ENCODE assay signal across 20 cellular contexts in genomic region chr19:9306443-9306842, GRCh38. TPM values are rescaled to one million over a fixed set of nuclear protein-coding genes. Genes with fewer than 3 reads are reported as not detected.
DNase-seq lines count a peak whose midpoint lies in the region; ATAC-seq and TF ChIP-seq lines count a peak whose summit lies in the region.
"Had no signal": no experiment of that assay in that cellular context is flagged by ENCODE, and none has a peak within 500 bp of the region (broad histone marks: within the 10 kb centered on the region; RNA-seq: fewer than 3 reads in every experiment).

No MANE protein-coding gene starts in this region.

- TF ChIP-seq CTCF in PC-3 (conservative IDR thresholded peaks at IDR 0.05; ENCODE audit: low read depth, low read length) (no peak), epithelial cell of esophagus (IDR thresholded peaks at IDR 0.05; ENCODE audit: insufficient read depth, low read depth, low read length, missing control alignments) (no peak), osteoblast (IDR thresholded peaks at IDR 0.05; ENCODE audit: extremely low read depth, low read depth, low read length) (no peak)

- intact Hi-C loops in PC-3 (cut with micrococcal nuclease) = loop anchor here (1.0 to 5.0 kb wide), 2 partner anchors 101 to 131 kb away; partner anchors contain the start of gene ZNF266

- peaks cover 27 to 37% (median 35%) of the 10 kb centered on the region in 3 donors for H3K4me1 Mint-ChIP-seq in T-cell
- H3K4me1 Mint-ChIP-seq in activated CD4-positive, alpha-beta T cell treated with anti-CD3 and anti-CD28 coated beads, Interleukin-2, amount 10 ng/mL, durations not matched to agents 7 days and 5 days = peaks cover 22% of the 10 kb centered on the region

- H3K27ac ChIP-seq in PC-3 (ENCODE audit: low read length) (peak overlapping the region; percentile 88), osteoblast (ENCODE audit: low read depth, low read length) (peak overlapping the region; percentile 91)
- H3K27ac ChIP-seq: upper lobe of left lung had no signal

- H3K9me3 Mint-ChIP-seq in T-cell = peaks cover 3 to 19% (median 15%) of the 10 kb centered on the region in 3 donors
- H3K9me3 Mint-ChIP-seq in activated CD4-positive, alpha-beta T cell treated with anti-CD3 and anti-CD28 coated beads, Interleukin-2, amount 10 ng/mL, durations not matched to agents 7 days and 5 days = peaks cover 26% of the 10 kb centered on the region
- H3K9me3 Mint-ChIP-seq: natural killer cell treated with Interleukin-12 subunit alpha and Interleukin-12 subunit beta and Interleukin-15 and Interleukin-18, amount 100 ng/mL, for 72 hours had no signal

- no peaks in the 10 kb centered on the region for H4K20me1 ChIP-seq in PC-3 (ENCODE audit: low read length)
- no peaks in the 10 kb centered on the region for H4K20me1 ChIP-seq in osteoblast (ENCODE audit: insufficient read depth, low read length)

- peak overlapping the region; percentile 97; the same call in 1 of the 2 replicates for H3K4me3 ChIP-seq in PC-3 (ENCODE audit: low read length)
- no peak overlapping the region for H3K4me3 ChIP-seq in epithelial cell of esophagus (ENCODE audit: low read length)
- H3K4me3 ChIP-seq in osteoblast (ENCODE audit: insufficient read depth, low read length) = no peak overlapping the region
- H3K4me3 ChIP-seq: upper lobe of left lung had no signal

- POLR2A ChIA-PET in PC-3 (lab: Charles Lee; ENCODE audit: unreplicated experiment) (interaction anchor here (0.6 kb wide), 1 partner anchor 63 kb away, joined by 3 read pairs; no protein-coding TSS in a partner anchor), T-cell (lab: Charles Lee) (no interaction called here)
- POLR2A ChIA-PET in activated CD4-positive, alpha-beta T cell treated with anti-CD3 and anti-CD28 coated beads, Interleukin-2, amount 10 ng/mL, durations not matched to agents 7 days and 5 days (lab: Charles Lee) = interaction anchor here (0.8 kb wide), 1 partner anchor 1475 kb away, joined by 6 read pairs; no protein-coding TSS in a partner anchor

- ATAC-seq in PC-3 (peak; percentile 38), T-cell (replicated peaks in 1 of 4) (no peak), GM18868 (IDR thresholded peaks at IDR 0.05; ENCODE audit: unreplicated experiment) (no peak)
- ATAC-seq: natural killer cell treated with Interleukin-12 subunit alpha and Interleukin-12 subunit beta and Interleukin-15 and Interleukin-18, amount 100 ng/mL, for 72 hours had no signal

- H3K36me3 ChIP-seq in PC-3 (ENCODE audit: low read depth, low read length) = peaks cover 42% of the 10 kb centered on the region
- H3K36me3 ChIP-seq in osteoblast (ENCODE audit: insufficient read depth, low read length) = peaks cover 37% of the 10 kb centered on the region

- peaks cover 3% of the 10 kb centered on the region for H3F3A ChIP-seq in PC-3 (ENCODE audit: low read length, unreplicated experiment)

- no peaks in the 10 kb centered on the region for H3K9me2 ChIP-seq in PC-3 (replicated peaks; ENCODE audit: low read length)

- H3K4me3 Mint-ChIP-seq in T-cell = no peak overlapping the region
- no peak overlapping the region for H3K4me3 Mint-ChIP-seq in activated CD4-positive, alpha-beta T cell treated with anti-CD3 and anti-CD28 coated beads, Interleukin-2, amount 10 ng/mL, durations not matched to agents 7 days and 5 days
- H3K4me3 Mint-ChIP-seq: activated B cell treated with CpG ODN at 0.5 μM for 24 hours had no signal

- peaks cover 43% of the 10 kb centered on the region for H3K79me2 ChIP-seq in PC-3 (ENCODE audit: low read length)
- peaks cover 48% of the 10 kb centered on the region for H3K79me2 ChIP-seq in osteoblast (ENCODE audit: insufficient read depth, low read length)

- peak overlapping the region; percentile 91 for H3K9ac ChIP-seq in PC-3 (ENCODE audit: low read length)

- peaks cover 12% of the 10 kb centered on the region for H3K4me1 ChIP-seq in PC-3 (ENCODE audit: insufficient read depth, low read length)
- peaks cover 12% of the 10 kb centered on the region for H3K4me1 ChIP-seq in osteoblast (ENCODE audit: insufficient read depth, low read length)

- H3K36me3 Mint-ChIP-seq in T-cell = peaks cover 52% of the 10 kb centered on the region
- peaks cover 48% of the 10 kb centered on the region for H3K36me3 Mint-ChIP-seq in activated CD4-positive, alpha-beta T cell treated with anti-CD3 and anti-CD28 coated beads, Interleukin-2, amount 10 ng/mL, durations not matched to agents 7 days and 5 days (ENCODE audit: low read depth)

- CTCF ChIA-PET in PC-3 (lab: Charles Lee) = no interaction called here
- CTCF ChIA-PET in T-cell (lab: Charles Lee) = no interaction called here
- CTCF ChIA-PET in activated CD4-positive, alpha-beta T cell treated with anti-CD3 and anti-CD28 coated beads, Interleukin-2, amount 10 ng/mL, durations not matched to agents 7 days and 5 days (lab: Charles Lee) = no interaction called here

- H3K27me3 ChIP-seq in PC-3 (ENCODE audit: low read length) = no peaks in the 10 kb centered on the region
- H3K27me3 ChIP-seq in osteoblast (ENCODE audit: insufficient read depth, low read length) = no peaks in the 10 kb centered on the region
- H3K27me3 ChIP-seq: upper lobe of left lung had no signal

- peaks cover 25% of the 10 kb centered on the region; the same call in 1 of the 2 replicates for H3K9me3 ChIP-seq in PC-3 (ENCODE audit: low read length)
- H3K9me3 ChIP-seq in osteoblast (ENCODE audit: low read depth, low read length) = peaks cover 6% of the 10 kb centered on the region

- no peaks in the 10 kb centered on the region for H3K27me3 Mint-ChIP-seq in T-cell
- H3K27me3 Mint-ChIP-seq in activated CD4-positive, alpha-beta T cell treated with anti-CD3 and anti-CD28 coated beads, Interleukin-2, amount 10 ng/mL, durations not matched to agents 7 days and 5 days = no peaks in the 10 kb centered on the region
- H3K27me3 Mint-ChIP-seq: activated B cell treated with CpG ODN at 0.5 μM for 24 hours; IgD-negative memory B cell; natural killer cell treated with Interleukin-12 subunit alpha and Interleukin-12 subunit beta and Interleukin-15 and Interleukin-18, amount 100 ng/mL, for 72 hours had no signal

- H2AFZ ChIP-seq in PC-3 (ENCODE audit: low read length) (no peak overlapping the region), osteoblast (ENCODE audit: low read length) (no peak overlapping the region)

- no TSS peak for BruUV-seq in PC-3 (replicated peaks; lab: Mats Ljungman, UMichigan)

- no peak overlapping the region for H3K27ac Mint-ChIP-seq in T-cell
- H3K27ac Mint-ChIP-seq in activated CD4-positive, alpha-beta T cell treated with anti-CD3 and anti-CD28 coated beads, Interleukin-2, amount 10 ng/mL, durations not matched to agents 7 days and 5 days = no peak overlapping the region
- H3K27ac Mint-ChIP-seq: activated B cell treated with CpG ODN at 0.5 μM for 24 hours; natural killer cell treated with Interleukin-12 subunit alpha and Interleukin-12 subunit beta and Interleukin-15 and Interleukin-18, amount 100 ng/mL, for 72 hours had no signal

- peak overlapping the region; percentile 48 for H3K4me2 ChIP-seq in PC-3 (ENCODE audit: low read length)
- peak overlapping the region; percentile 92 for H3K4me2 ChIP-seq in osteoblast (ENCODE audit: insufficient read depth, low read length)

- DNase-seq in ELR (ENCODE audit: low read depth) = peak; percentile 82
- DNase-seq in PC-3 = peak; percentile 94
- DNase-seq in epithelial cell of esophagus (ENCODE audit: low read depth) = peak; percentile 26
- DNase-seq in osteoblast (ENCODE audit: insufficient read length, low spot score, missing footprints) = peak; percentile 81
- DNase-seq in T-cell = no peak
- DNase-seq in activated CD4-positive, alpha-beta T cell treated with anti-CD3 and anti-CD28 coated beads, Interleukin-2, amount 10 ng/mL, durations not matched to agents 7 days and 5 days = no peak
- DNase-seq in SIG-M5 (lab: John Stamatoyannopoulos, UW) = no peak
- DNase-seq: activated B cell treated with CpG ODN at 0.5 μM for 24 hours; activated naive CD4-positive, alpha-beta T cell treated with Interleukin-2 at 50 U/mL for 16 hours; CD8-positive, alpha-beta memory T cell; GF-D8; NCI-H1417 treated with DMSO at 0.1 percent for 48 hours; NCI-H446; retina; stimulated activated CD4-positive, alpha-beta T cell treated with anti-CD3 and anti-CD28 coated beads, Interleukin-4, amount 100 ng/mL, for 1 hour; upper lobe of left lung had no signal

RNA-seq across cellular contexts. Expression of gene ZNF699, which starts 3.2 kb away (rescaled TPM):
- 30.9 and 36.0 TPM in 2 replicates for total RNA-seq in PC-3 (2014; rRNA removed)
- 17.1 and 19.2 TPM in 2 replicates for total RNA-seq in osteoblast
- total RNA-seq in T-cell = 10 to 100 TPM; 11.3 to 23.0 (median 17.9) TPM
- 10 to 100 TPM in 1 of 2 experiments, 1 to 10 TPM in 1; 9.2 to 10.6 TPM for total RNA-seq in activated CD4-positive, alpha-beta T cell treated with anti-CD3 and anti-CD28 coated beads, Interleukin-2, amount 10 ng/mL, durations not matched to agents 7 days and 5 days

RNA-seq across cellular contexts. Expression of gene ZNF559, which starts 17.5 kb away (rescaled TPM):
- total RNA-seq in PC-3 (2014; rRNA removed) (13.1 and 20.1 TPM in 2 replicates), osteoblast (13.8 and 15.2 TPM in 2 replicates), T-cell (10 to 100 TPM; 14.5 to 41.1 (median 34.7) TPM)
- 10 to 100 TPM; 14.2 to 15.2 TPM for total RNA-seq in activated CD4-positive, alpha-beta T cell treated with anti-CD3 and anti-CD28 coated beads, Interleukin-2, amount 10 ng/mL, durations not matched to agents 7 days and 5 days

RNA-seq across cellular contexts. Expression of gene OR7E24, which starts 55.7 kb away (rescaled TPM):
- total RNA-seq in PC-3 (2014; rRNA removed) (not detected in 2 replicates), osteoblast (not detected in 2 replicates), T-cell (not detected)
- total RNA-seq in activated CD4-positive, alpha-beta T cell treated with anti-CD3 and anti-CD28 coated beads, Interleukin-2, amount 10 ng/mL, durations not matched to agents 7 days and 5 days = not detected
- total RNA-seq: activated B cell treated with CpG ODN at 0.5 μM for 24 hours; CD8-positive, alpha-beta memory T cell; liver; natural killer cell treated with Interleukin-12 subunit alpha and Interleukin-12 subunit beta and Interleukin-15 and Interleukin-18, amount 100 ng/mL, for 72 hours; upper lobe of left lung had no signal

RNA-seq across cellular contexts. Expression of gene ZNF177, which starts 56.4 kb away (rescaled TPM):
- 1.3 and 1.4 TPM in 2 replicates for total RNA-seq in PC-3 (2014; rRNA removed)
- total RNA-seq in osteoblast = 0.72 and 1.8 TPM in 2 replicates
- 1 to 10 TPM in 4 of 5 donors, under 1 TPM in 1; 0.89 to 2.1 (median 1.0) TPM for total RNA-seq in T-cell
- under 1 TPM; 0.69 to 0.75 TPM for total RNA-seq in activated CD4-positive, alpha-beta T cell treated with anti-CD3 and anti-CD28 coated beads, Interleukin-2, amount 10 ng/mL, durations not matched to agents 7 days and 5 days

Comparison
In these comparisons a context has a peak if more than half of its experiments do, and no peak if none do; other contexts are left out.
1. DNase-seq: peak in ELR (single experiment), PC-3 (single experiment), epithelial cell of esophagus (single experiment) and osteoblast (single experiment); none in T-cell (0 of 34), activated CD4-positive, alpha-beta T cell treated with anti-CD3 and anti-CD28 coated beads, Interleukin-2, amount 10 ng/mL, durations not matched to agents 7 days and 5 days (single experiment) and SIG-M5 (single experiment).
2. POLR2A ChIA-PET loops: an anchor here in PC-3 (0.6 kb wide) and activated CD4-positive, alpha-beta T cell treated with anti-CD3 and anti-CD28 coated beads, Interleukin-2, amount 10 ng/mL, durations not matched to agents 7 days and 5 days (0.8 kb wide); none called in T-cell.